In the genomic region with DNA sequence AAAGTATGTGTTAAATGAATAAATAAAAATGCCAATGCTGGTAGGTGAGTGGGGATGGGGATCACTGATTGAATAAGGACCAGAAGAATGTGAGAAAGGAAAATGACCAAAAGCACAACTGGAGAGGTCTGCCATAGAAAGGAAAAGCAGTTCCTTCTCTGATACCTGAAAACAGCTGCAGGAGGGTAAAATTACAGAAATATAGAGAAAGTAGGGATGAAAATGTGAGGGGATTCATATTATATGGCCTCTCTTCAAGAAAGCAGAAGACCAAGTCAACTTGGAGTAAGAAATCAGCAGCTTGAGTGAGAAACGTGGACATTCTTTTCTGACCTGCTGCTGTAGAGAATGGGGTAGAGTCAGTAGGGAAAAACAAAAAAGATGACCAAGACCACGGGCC, we compare ENCODE assay signal across 1 cellular context.
TF ChIP-seq lines count a peak whose summit lies in the region.

No MANE protein-coding gene starts in this region.

TF ChIP-seq in K562, 482 proteins besides CTCF, POLR2A, EP300 and RAD21 (continued from another document):
- TF ChIP-seq ELF4 (CRISPR knock-in tag; IDR thresholded peaks at IDR 0.05) (no peak), GTF2E2 (tag; IDR thresholded peaks at IDR 0.05) (peak; percentile 18; the same call in 1 of the 2 replicates), PHTF2 (CRISPR knock-in tag; IDR thresholded peaks at IDR 0.05) (no peak), MXI1 (IDR thresholded peaks at IDR 0.05; ENCODE audit: low read depth, low read length) (no peak), HDAC1 (IDR thresholded peaks at IDR 0.05) (peak in 1 of 2 experiments; percentile 97; a peak in 2 of 4 replicates)
- TF ChIP-seq, protein P1, sequence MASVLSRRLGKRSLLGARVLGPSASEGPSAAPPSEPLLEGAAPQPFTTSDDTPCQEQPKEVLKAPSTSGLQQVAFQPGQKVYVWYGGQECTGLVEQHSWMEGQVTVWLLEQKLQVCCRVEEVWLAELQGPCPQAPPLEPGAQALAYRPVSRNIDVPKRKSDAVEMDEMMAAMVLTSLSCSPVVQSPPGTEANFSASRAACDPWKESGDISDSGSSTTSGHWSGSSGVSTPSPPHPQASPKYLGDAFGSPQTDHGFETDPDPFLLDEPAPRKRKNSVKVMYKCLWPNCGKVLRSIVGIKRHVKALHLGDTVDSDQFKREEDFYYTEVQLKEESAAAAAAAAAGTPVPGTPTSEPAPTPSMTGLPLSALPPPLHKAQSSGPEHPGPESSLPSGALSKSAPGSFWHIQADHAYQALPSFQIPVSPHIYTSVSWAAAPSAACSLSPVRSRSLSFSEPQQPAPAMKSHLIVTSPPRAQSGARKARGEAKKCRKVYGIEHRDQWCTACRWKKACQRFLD (CRISPR knock-in tag; IDR thresholded peaks at IDR 0.05), result 0 out of 2 replicates have a peak, but pooled peaks have one; percentile 19
